Comparison of ENCODE assay signal across 14 cellular contexts in genomic region chr3:62184559-62184958, GRCh38.
A peak's percentile ranks its signal among the peaks of the same experiment; 100 is the strongest.
DNase-seq lines count a peak whose midpoint lies in the region; ATAC-seq, FAIRE-seq and TF ChIP-seq lines count a peak whose summit lies in the region.
"Had no signal": no experiment of that assay in that cellular context is flagged by ENCODE, and none has a peak within 500 bp of the region (broad histone marks: within the 10 kb centered on the region; RNA-seq: fewer than 3 reads in every experiment).

No MANE protein-coding gene starts in this region.

- H3K9me2 ChIP-seq in HCT116 (ENCODE audit: insufficient read depth): no peaks in the 10 kb centered on the region

- no peak overlapping the region for H3K27ac ChIP-seq in HCT116 (ENCODE audit: low read depth, low read length)
- no peak overlapping the region for H3K27ac ChIP-seq in neural progenitor cell
- H3K27ac ChIP-seq: esophagus squamous epithelium, Peyer's patch, transverse colon had no signal

- H2AFZ ChIP-seq in HCT116 (ENCODE audit: low read depth, low read length, poor library complexity, severe bottlenecking) (no peak overlapping the region), neural progenitor cell (replicated peaks) (no peak overlapping the region)

- H3K4me3 ChIP-seq in HCT116 (replicated peaks in 1 of 2; ENCODE audit: low read depth in 1 of 2, low read length in 2 of 2): no peak overlapping the region
- H3K4me3 ChIP-seq in NB4 (ENCODE audit: low read depth, low read length): no peak overlapping the region
- H3K4me3 ChIP-seq in epithelial cell of esophagus (ENCODE audit: low read length): no peak overlapping the region
- no peak overlapping the region for H3K4me3 ChIP-seq in neural progenitor cell
- H3K4me3 ChIP-seq: esophagus squamous epithelium, Peyer's patch, transverse colon had no signal

- H3K36me3 Mint-ChIP-seq in neural progenitor cell: peaks cover 2% of the 10 kb centered on the region

- H4K20me1 ChIP-seq in HCT116 (ENCODE audit: insufficient read depth) (no peaks in the 10 kb centered on the region), neural progenitor cell (ENCODE audit: low read depth) (peaks cover 6% of the 10 kb centered on the region)

- CTCF ChIA-PET in HCT116 (lab: Charles Lee): no interaction called here

- H3K79me2 ChIP-seq in HCT116 (ENCODE audit: insufficient read depth, low read length) (no peaks in the 10 kb centered on the region), neural progenitor cell (ENCODE audit: low read depth) (no peaks in the 10 kb centered on the region)

- H3K4me1 ChIP-seq in HCT116 (ENCODE audit: control insufficient read depth in 1 of 2, insufficient read depth in 2 of 2, low read length in 2 of 2) (no peaks in the 10 kb centered on the region), neural progenitor cell (no peaks in the 10 kb centered on the region)
- H3K4me1 ChIP-seq: Peyer's patch, transverse colon had no signal

- no peak for TF ChIP-seq CTCF in HCT116 (IDR thresholded peaks at IDR 0.05 in 2 of 3, conservative IDR thresholded peaks at IDR 0.05 in 1 of 3; ENCODE audit: borderline replicate concordance in 1 of 3, insufficient read depth in 1 of 3, low read depth in 2 of 3, low read length in 2 of 3)
- TF ChIP-seq CTCF in NB4 (IDR thresholded peaks at IDR 0.05; ENCODE audit: low read depth, low read length): no peak
- no peak for TF ChIP-seq CTCF in epithelial cell of esophagus (IDR thresholded peaks at IDR 0.05; ENCODE audit: insufficient read depth, low read depth, low read length, missing control alignments)
- TF ChIP-seq CTCF in neural progenitor cell (IDR thresholded peaks at IDR 0.05): peak; percentile 6

- ATAC-seq in HCT116: no peak
- ATAC-seq in GM19395 (IDR thresholded peaks at IDR 0.05; ENCODE audit: unreplicated experiment): no peak
- ATAC-seq in HG03520 (IDR thresholded peaks at IDR 0.05; ENCODE audit: unreplicated experiment): no peak

- H3K9me3 Mint-ChIP-seq in neural progenitor cell: no peaks in the 10 kb centered on the region
- H3K9me3 Mint-ChIP-seq: activated naive CD4-positive, alpha-beta T cell treated with anti-CD3 and anti-CD28 coated beads for 36 hours had no signal

- TF ChIP-seq POLR2A in HCT116 (IDR thresholded peaks at IDR 0.05; ENCODE audit: borderline replicate concordance, extremely low read depth, insufficient read depth, insufficient read length) (no peak), NB4 (IDR thresholded peaks at IDR 0.05; ENCODE audit: extremely low read depth, insufficient read length) (no peak), GM12891 (IDR thresholded peaks at IDR 0.05; ENCODE audit: low read depth, low read length) (no peak)

- H3K9ac ChIP-seq in HCT116 (ENCODE audit: low read length) (no peak overlapping the region), neural progenitor cell (no peak overlapping the region)

- BruUV-seq in HCT116 (replicated peaks; lab: Mats Ljungman, UMichigan): no TSS peak

- no peak for DNase-seq in HCT116 (ENCODE audit: low read depth, low spot score)
- DNase-seq in NB4 (ENCODE audit: low read depth): peak; percentile 71
- peak; percentile 29 for DNase-seq in epithelial cell of esophagus (ENCODE audit: low read depth)
- no peak for DNase-seq in neural progenitor cell (ENCODE audit: low spot score)
- no peak for DNase-seq in GM12891 (ENCODE audit: insufficient read length, low spot score)
- DNase-seq in NCI-H526 treated with DMSO at 0.1 percent for 48 hours (lab: John Stamatoyannopoulos, UW): no peak
- DNase-seq: activated naive CD4-positive, alpha-beta T cell treated with anti-CD3 and anti-CD28 coated beads for 36 hours; esophagus squamous epithelium; Peyer's patch; stimulated activated CD4-positive, alpha-beta T cell treated with anti-CD3 and anti-CD28 coated beads, Interleukin-12 subunit alpha, Interleukin-12 subunit beta, amount 100 ng/mL, for 4 hours; transverse colon had no signal

- intact Hi-C loops in HCT116 (cut with micrococcal nuclease): loop anchor here (10.0 kb wide), 2 partner anchors 520 to 620 kb away; partner anchors contain the start of gene PTPRG

- H3K27me3 ChIP-seq in HCT116 (ENCODE audit: insufficient read depth, low read length) (no peaks in the 10 kb centered on the region), neural progenitor cell (no peaks in the 10 kb centered on the region)
- H3K27me3 ChIP-seq: esophagus squamous epithelium, Peyer's patch, transverse colon had no signal

- POLR2A ChIA-PET in HCT116 (lab: Charles Lee): no interaction called here

- peaks cover 11% of the 10 kb centered on the region for H3K4me1 Mint-ChIP-seq in neural progenitor cell

- no peaks in the 10 kb centered on the region for H3F3A ChIP-seq in neural progenitor cell (ENCODE audit: low read depth)

- H3K9me3 ChIP-seq in HCT116 (ENCODE audit: control insufficient read depth in 1 of 2, insufficient read depth in 1 of 2, low read depth in 1 of 2, low read length in 2 of 2) (no peaks in the 10 kb centered on the region), neural progenitor cell (ENCODE audit: low read depth) (no peaks in the 10 kb centered on the region)
- H3K9me3 ChIP-seq: esophagus squamous epithelium, Peyer's patch, transverse colon had no signal

- no peak overlapping the region for H3K4me3 Mint-ChIP-seq in neural progenitor cell
- H3K4me3 Mint-ChIP-seq: activated naive CD4-positive, alpha-beta T cell treated with anti-CD3 and anti-CD28 coated beads for 36 hours had no signal

- H3K27ac Mint-ChIP-seq in neural progenitor cell: no peak overlapping the region

- H3K4me2 ChIP-seq in HCT116 (ENCODE audit: low read length) (no peak overlapping the region), neural progenitor cell (no peak overlapping the region)

- TF ChIP-seq RAD21 in HCT116 (IDR thresholded peaks at IDR 0.05; ENCODE audit: low read depth): no peak

- RAD21 ChIA-PET in HCT116 (lab: Charles Lee; ENCODE audit: low non-redundant PET in 1 of 2, low total read pairs in 2 of 2, uncharacterized antibody in 2 of 2, unreplicated experiment in 2 of 2): no interaction called here

- H3K36me3 ChIP-seq in HCT116 (ENCODE audit: control insufficient read depth in 1 of 2, insufficient read depth in 2 of 2, low read length in 2 of 2) (no peaks in the 10 kb centered on the region), neural progenitor cell (no peaks in the 10 kb centered on the region)
- H3K36me3 ChIP-seq: esophagus squamous epithelium, Peyer's patch, transverse colon had no signal

- no peak for FAIRE-seq in GM12891 (lab: Jason Lieb, UNC)
- FAIRE-seq: H54 had no signal

- peaks cover 7% of the 10 kb centered on the region for H3K27me3 Mint-ChIP-seq in neural progenitor cell (ENCODE audit: insufficient read depth, low read depth)

TF ChIP-seq in HCT116, 20 proteins besides CTCF, POLR2A, EP300 and RAD21:
- peak; percentile 27; the same call in 1 of the 2 replicates for TF ChIP-seq CEBPB (IDR thresholded peaks at IDR 0.05; ENCODE audit: low read depth)
- TF ChIP-seq, protein P1, sequence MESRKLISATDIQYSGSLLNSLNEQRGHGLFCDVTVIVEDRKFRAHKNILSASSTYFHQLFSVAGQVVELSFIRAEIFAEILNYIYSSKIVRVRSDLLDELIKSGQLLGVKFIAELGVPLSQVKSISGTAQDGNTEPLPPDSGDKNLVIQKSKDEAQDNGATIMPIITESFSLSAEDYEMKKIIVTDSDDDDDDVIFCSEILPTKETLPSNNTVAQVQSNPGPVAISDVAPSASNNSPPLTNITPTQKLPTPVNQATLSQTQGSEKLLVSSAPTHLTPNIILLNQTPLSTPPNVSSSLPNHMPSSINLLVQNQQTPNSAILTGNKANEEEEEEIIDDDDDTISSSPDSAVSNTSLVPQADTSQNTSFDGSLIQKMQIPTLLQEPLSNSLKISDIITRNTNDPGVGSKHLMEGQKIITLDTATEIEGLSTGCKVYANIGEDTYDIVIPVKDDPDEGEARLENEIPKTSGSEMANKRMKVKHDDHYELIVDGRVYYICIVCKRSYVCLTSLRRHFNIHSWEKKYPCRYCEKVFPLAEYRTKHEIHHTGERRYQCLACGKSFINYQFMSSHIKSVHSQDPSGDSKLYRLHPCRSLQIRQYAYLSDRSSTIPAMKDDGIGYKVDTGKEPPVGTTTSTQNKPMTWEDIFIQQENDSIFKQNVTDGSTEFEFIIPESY (IDR thresholded peaks at IDR 0.05; ENCODE audit: extremely low read depth, insufficient replicate concordance, low read length): no peak
- TF ChIP-seq TCF7L2 (IDR thresholded peaks at IDR 0.05; ENCODE audit: borderline replicate concordance, extremely low read depth, insufficient read depth, insufficient read length): no peak
TF ChIP-seq in HCT116: peak in this region for 1.

TF ChIP-seq in GM12891, 5 proteins besides CTCF, POLR2A, EP300 and RAD21:
- no peak for TF ChIP-seq POLR2AphosphoS5 (IDR thresholded peaks at IDR 0.05; ENCODE audit: low read depth, low read length)
- TF ChIP-seq POU2F2 (IDR thresholded peaks at IDR 0.05; ENCODE audit: low read depth, low read length): no peak
- no peak for TF ChIP-seq SPI1 (IDR thresholded peaks at IDR 0.05; ENCODE audit: low read depth, low read length)
- no peak for TF ChIP-seq PAX5 (IDR thresholded peaks at IDR 0.05; ENCODE audit: insufficient read depth, low read length, severe bottlenecking)
- no peak for TF ChIP-seq TAF1 (IDR thresholded peaks at IDR 0.05; ENCODE audit: low read depth, low read length)

Comparison
In these comparisons a context has a peak if more than half of its experiments do, and no peak if none do; other contexts are left out.
1. DNase-seq: peak in NB4 (single experiment) and epithelial cell of esophagus (single experiment); none in HCT116 (single experiment), neural progenitor cell (single experiment), GM12891 (single experiment) and NCI-H526 treated with DMSO at 0.1 percent for 48 hours (single experiment).